ENCODE assay signal across 16 cellular contexts in genomic region chr1:25020173-25020840, GRCh38.
DNase-seq lines count a peak whose midpoint lies in the region; ATAC-seq and TF ChIP-seq lines count a peak whose summit lies in the region.
"Had no signal": no experiment of that assay in that cellular context is flagged by ENCODE, and none has a peak within 500 bp of the region (broad histone marks: within the 10 kb centered on the region; RNA-seq: fewer than 3 reads in every experiment).

No MANE protein-coding gene starts in this region.

- no peaks in the 10 kb centered on the region for H3K9me3 Mint-ChIP-seq in effector memory CD8-positive, alpha-beta T cell
- H3K9me3 Mint-ChIP-seq in chondrocyte (ENCODE audit: low read depth) = no peaks in the 10 kb centered on the region

- ATAC-seq in left ventricle myocardium superior = no peak
- no peak for ATAC-seq in Right ventricle myocardium inferior
- ATAC-seq in effector memory CD8-positive, alpha-beta T cell (replicated peaks) = no peak
- no peak for ATAC-seq in HG03520 (IDR thresholded peaks at IDR 0.05; ENCODE audit: unreplicated experiment)
- ATAC-seq: pancreas had no signal

- H3K36me3 Mint-ChIP-seq in effector memory CD8-positive, alpha-beta T cell (ENCODE audit: insufficient read depth) = peaks cover 15% of the 10 kb centered on the region
- H3K36me3 Mint-ChIP-seq in chondrocyte (ENCODE audit: low read depth) = no peaks in the 10 kb centered on the region

- intact Hi-C loops in left ventricle myocardium superior (cut with micrococcal nuclease) = no loop called here
- intact Hi-C loops in Right ventricle myocardium inferior (cut with DNase I) = no loop called here

- TF ChIP-seq CTCF in Peyer's patch (IDR thresholded peaks at IDR 0.05) = no peak
- TF ChIP-seq CTCF in chondrocyte (IDR thresholded peaks at IDR 0.05) = no peak

- peaks cover 64 to 71% of the 10 kb centered on the region in 2 donors for H3K4me1 Mint-ChIP-seq in effector memory CD8-positive, alpha-beta T cell (ENCODE audit: low read depth in 2 of 2)
- H3K4me1 Mint-ChIP-seq in chondrocyte (ENCODE audit: low read depth) = peaks cover 63% of the 10 kb centered on the region

- no peaks in the 10 kb centered on the region for H3K36me3 ChIP-seq in Peyer's patch
- H3K36me3 ChIP-seq: HAP-1, pancreas had no signal

- peak overlapping the region in 1 of 2 donors; percentile 54 for H3K4me3 Mint-ChIP-seq in effector memory CD8-positive, alpha-beta T cell
- no peak overlapping the region for H3K4me3 Mint-ChIP-seq in chondrocyte (ENCODE audit: unreplicated experiment)

- peak overlapping the region; percentile 35 to 92 (median 90) for H3K27ac ChIP-seq in Peyer's patch
- H3K27ac ChIP-seq: coronary artery, pancreas, PC-9 had no signal

- H3K4me1 ChIP-seq in Peyer's patch = peaks cover 0 to 48% (median 35%) of the 10 kb centered on the region in 4 donors
- H3K4me1 ChIP-seq: HAP-1, pancreas had no signal

- peak overlapping the region; percentile 98 to 99 for H3K27ac Mint-ChIP-seq in effector memory CD8-positive, alpha-beta T cell
- no peak overlapping the region for H3K27ac Mint-ChIP-seq in chondrocyte (ENCODE audit: unreplicated experiment)

- TF ChIP-seq POLR2A in Peyer's patch (IDR thresholded peaks at IDR 0.05) = no peak

- DNase-seq in left ventricle myocardium superior (peak; percentile 21), Right ventricle myocardium inferior (ENCODE audit: missing footprints) (no peak), Peyer's patch (peak in 1 of 3 donors; percentile 45), SKM-1 (lab: John Stamatoyannopoulos, UW; ENCODE audit: unreplicated experiment) (no peak), chondrocyte (ENCODE audit: low spot score) (no peak), dermis blood vessel endothelial cell (no peak)
- DNase-seq in effector memory CD8-positive, alpha-beta T cell = no peak
- DNase-seq: activated CD4-positive, alpha-beta T cell treated with anti-CD3 and anti-CD28 coated beads, Interleukin-2, amount 50 U/mL, for 4 hours; amygdala; NCI-H1092 treated with DMSO at 0.1 percent for 48 hours; pancreas; PC-9 had no signal

- H3K27me3 Mint-ChIP-seq in effector memory CD8-positive, alpha-beta T cell = no peaks in the 10 kb centered on the region
- no peaks in the 10 kb centered on the region for H3K27me3 Mint-ChIP-seq in chondrocyte (ENCODE audit: low read depth)

- no peaks in the 10 kb centered on the region for H3K9me3 ChIP-seq in Peyer's patch
- H3K9me3 ChIP-seq: HAP-1, pancreas had no signal

- H3K27me3 ChIP-seq in Peyer's patch = no peaks in the 10 kb centered on the region
- H3K27me3 ChIP-seq: pancreas had no signal

- H3K4me3 ChIP-seq in Peyer's patch = no peak overlapping the region
- H3K4me3 ChIP-seq: coronary artery, HAP-1, lung, pancreas, PC-9 had no signal
